ENCODE assay signal across 10 cellular contexts in genomic region chr18:23716516-23716915, GRCh38. TPM values are rescaled to one million over a fixed set of nuclear protein-coding genes. Genes with fewer than 3 reads are reported as not detected.
DNase-seq lines count a peak whose midpoint lies in the region; ATAC-seq and TF ChIP-seq lines count a peak whose summit lies in the region.
"Had no signal": no experiment of that assay in that cellular context is flagged by ENCODE, and none has a peak within 500 bp of the region (broad histone marks: within the 10 kb centered on the region; RNA-seq: fewer than 3 reads in every experiment).

No MANE protein-coding gene starts in this region.

- intact Hi-C loops in sciatic nerve (cut with DNase I) = no loop called here
- intact Hi-C loops in lower lobe of right lung (cut with DNase I) = no loop called here

- H3K9me3 ChIP-seq in fibroblast of lung (ENCODE audit: control insufficient read depth, insufficient read depth, low read depth, low read length) (no peaks in the 10 kb centered on the region), lower lobe of right lung (no peaks in the 10 kb centered on the region)
- H3K9me3 ChIP-seq: upper lobe of right lung had no signal

- no peak overlapping the region for H3K4me2 ChIP-seq in fibroblast of lung (ENCODE audit: extremely low read depth, insufficient read depth, low read length)

- H3K4me3 ChIP-seq in fibroblast of lung (replicated peaks in 1 of 4; ENCODE audit: control extremely low read depth in 1 of 4, insufficient read depth in 1 of 4, low read depth in 3 of 4, low read length in 4 of 4) (no peak overlapping the region), lower lobe of right lung (no peak overlapping the region)
- H3K4me3 ChIP-seq: upper lobe of right lung had no signal

- DNase-seq in GM04503 (ENCODE audit: low read depth) (peak; percentile 31), fibroblast of lung (ENCODE audit: low read depth in 2 of 2) (peak; percentile 71 to 94), sciatic nerve (ENCODE audit: low spot score) (no peak), GDM1 (lab: John Stamatoyannopoulos, UW) (no peak), lower lobe of right lung (no peak)
- DNase-seq: NCI-H2227 treated with DMSO at 0.1 percent for 48 hours, upper lobe of right lung had no signal

- no peak overlapping the region for H3K27ac ChIP-seq in fibroblast of lung (ENCODE audit: insufficient read depth, low read length)
- no peak overlapping the region for H3K27ac ChIP-seq in lower lobe of right lung
- H3K27ac ChIP-seq: upper lobe of right lung had no signal

- H3K9ac ChIP-seq in fibroblast of lung (ENCODE audit: insufficient read depth, low read length) = no peak overlapping the region

- H3K36me3 ChIP-seq in fibroblast of lung (ENCODE audit: control insufficient read depth, insufficient read depth, low read length) (no peaks in the 10 kb centered on the region), lower lobe of right lung (no peaks in the 10 kb centered on the region)
- H3K36me3 ChIP-seq: upper lobe of right lung had no signal

- H4K20me1 ChIP-seq in fibroblast of lung (ENCODE audit: control insufficient read depth, extremely low read depth, insufficient read depth, low read length) = no peaks in the 10 kb centered on the region

- peak; percentile 74 for ATAC-seq in SK-N-SH treated with all-trans-retinoic acid at 6 μM for 48 hours
- peak; percentile 52 for ATAC-seq in sciatic nerve
- no peak for ATAC-seq in GM19452 (IDR thresholded peaks at IDR 0.05; ENCODE audit: unreplicated experiment)
- no peak for ATAC-seq in lower lobe of right lung
- ATAC-seq in GM19351 (IDR thresholded peaks at IDR 0.05; ENCODE audit: unreplicated experiment) = no peak
- ATAC-seq: upper lobe of right lung had no signal

- H3K27me3 ChIP-seq in fibroblast of lung (ENCODE audit: control insufficient read depth, insufficient read depth, low read length) (no peaks in the 10 kb centered on the region), lower lobe of right lung (ENCODE audit: low read depth) (no peaks in the 10 kb centered on the region)
- H3K27me3 ChIP-seq: upper lobe of right lung had no signal

- peaks cover 12% of the 10 kb centered on the region for H3K4me1 ChIP-seq in fibroblast of lung (ENCODE audit: control insufficient read depth, extremely low read depth, insufficient read depth, low read length)
- no peaks in the 10 kb centered on the region for H3K4me1 ChIP-seq in lower lobe of right lung
- H3K4me1 ChIP-seq: upper lobe of right lung had no signal

- H2AFZ ChIP-seq in fibroblast of lung (ENCODE audit: low read length) = no peak overlapping the region

- no peaks in the 10 kb centered on the region for H3K79me2 ChIP-seq in fibroblast of lung (ENCODE audit: control insufficient read depth, insufficient read depth, low read length)

- TF ChIP-seq CTCF in fibroblast of lung (conservative IDR thresholded peaks at IDR 0.05 in 1 of 2, IDR thresholded peaks at IDR 0.05 in 1 of 2; ENCODE audit: low read depth in 1 of 2, low read length in 2 of 2) (no peak), lower lobe of right lung (IDR thresholded peaks at IDR 0.05) (no peak)

TF ChIP-seq in SK-N-SH treated with all-trans-retinoic acid at 6 μM for 48 hours, 23 proteins besides CTCF, POLR2A, EP300 and RAD21:
- TF ChIP-seq CREB5 (CRISPR knock-in tag; IDR thresholded peaks at IDR 0.05; ENCODE audit: low read depth) (no peak), ZNF8 (CRISPR knock-in tag; IDR thresholded peaks at IDR 0.05) (no peak), RARB (CRISPR knock-in tag; IDR thresholded peaks at IDR 0.05) (no peak), ARNTL (CRISPR knock-in tag; IDR thresholded peaks at IDR 0.05; ENCODE audit: borderline replicate concordance, low read depth) (no peak), TSHZ2 (CRISPR knock-in tag; IDR thresholded peaks at IDR 0.05) (no peak), SNAI2 (CRISPR knock-in tag; IDR thresholded peaks at IDR 0.05) (no peak), PPARA (CRISPR knock-in tag; IDR thresholded peaks at IDR 0.05; ENCODE audit: borderline replicate concordance) (no peak), POU6F1 (CRISPR knock-in tag; IDR thresholded peaks at IDR 0.05; ENCODE audit: borderline replicate concordance, low read depth) (no peak), PATZ1 (CRISPR knock-in tag; IDR thresholded peaks at IDR 0.05; ENCODE audit: borderline replicate concordance) (no peak)

RNA-seq across cellular contexts. Expression of gene LAMA3, which starts 27.3 kb away (rescaled TPM):
- total RNA-seq in fibroblast of lung (8.5 and 13.2 TPM in 2 replicates), sciatic nerve (47.3 TPM), lower lobe of right lung (89.1 TPM)
- polyA plus RNA-seq in fibroblast of lung = 0.75 and 1.9 TPM in 2 replicates
- polyA plus RNA-seq in fibroblast of lung (2012) = 0.52 and 1.5 TPM in 2 replicates
- 2.9 TPM in 1 of 2 replicates, not detected in the other for polyA minus RNA-seq in fibroblast of lung (ENCODE audit: low replicate concordance)

RNA-seq across cellular contexts. Expression of gene ANKRD29, which starts 53.8 kb away (rescaled TPM):
- total RNA-seq in fibroblast of lung = 4.1 and 6.9 TPM in 2 replicates
- polyA plus RNA-seq in fibroblast of lung = 2.0 and 3.4 TPM in 2 replicates
- polyA plus RNA-seq in fibroblast of lung (2012) = 1.1 and 2.4 TPM in 2 replicates
- 0.24 and 3.7 TPM in 2 replicates for polyA minus RNA-seq in fibroblast of lung (ENCODE audit: low replicate concordance)
- 21.5 TPM for total RNA-seq in sciatic nerve
- total RNA-seq in lower lobe of right lung = 56.5 TPM

Comparison
In these comparisons a context has a peak if more than half of its experiments do, and no peak if none do; other contexts are left out.
1. DNase-seq: peak in GM04503 (single experiment) and fibroblast of lung (2 of 2); none in sciatic nerve (single experiment), GDM1 (single experiment) and lower lobe of right lung (single experiment).
2. ATAC-seq: peak in SK-N-SH treated with all-trans-retinoic acid at 6 μM for 48 hours (single experiment) and sciatic nerve (single experiment); none in GM19452 (single experiment), lower lobe of right lung (0 of 2) and GM19351 (single experiment).